8 cellular contexts compared by ENCODE assay signal in the genomic region with DNA sequence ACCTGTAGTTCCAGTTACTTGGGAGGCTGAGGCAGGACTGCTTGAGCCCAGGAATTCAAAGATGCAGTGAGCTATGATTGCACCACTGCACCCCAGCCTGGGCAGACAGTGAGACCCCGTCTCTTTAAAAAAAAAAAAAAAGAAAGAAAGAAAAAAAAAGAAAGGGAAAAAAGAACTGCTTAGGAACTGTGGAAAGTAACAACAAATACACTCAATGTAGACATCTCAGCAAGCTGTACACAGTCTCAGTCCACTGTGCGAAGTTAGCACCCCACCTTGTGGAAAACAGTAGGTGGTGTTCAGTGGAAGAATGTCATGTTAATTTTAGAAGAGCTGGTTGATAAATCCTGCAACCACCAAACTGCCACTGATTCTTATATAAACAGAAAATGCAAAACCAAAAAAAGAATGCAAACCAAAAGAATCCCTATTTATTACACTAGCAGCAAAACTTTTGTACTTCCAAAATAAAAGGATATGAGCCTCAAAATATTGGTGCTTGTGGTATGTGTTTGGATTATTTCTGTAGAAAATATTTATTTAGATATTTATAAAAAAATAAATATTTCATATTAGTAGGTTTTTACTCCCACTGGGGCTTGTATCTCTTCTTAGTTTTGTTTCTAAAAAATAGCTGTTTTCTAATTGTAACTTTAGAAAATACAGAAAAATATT. TPM values are rescaled to one million over a fixed set of nuclear protein-coding genes. Genes with fewer than 3 reads are reported as not detected.
DNase-seq lines count a peak whose midpoint lies in the region; ATAC-seq and TF ChIP-seq lines count a peak whose summit lies in the region.

No MANE protein-coding gene starts in this region.

- peak; percentile 28 for DNase-seq in MV-4-11 (lab: John Stamatoyannopoulos, UW)
- DNase-seq in SKM-1 treated with dmso at 0.1 percent for 144 hours (lab: John Stamatoyannopoulos, UW; ENCODE audit: unreplicated experiment): peak; percentile 35
- DNase-seq in fibroblast of villous mesenchyme (ENCODE audit: low read depth): peak; percentile 92
- DNase-seq in ovary: peak; percentile 44 to 77 (median 64)
- no peak for DNase-seq in stimulated activated CD4-positive, alpha-beta T cell treated with anti-CD3 and anti-CD28 coated beads, Interleukin-4, amount 100 ng/mL, for 4 hours

- H3K9me3 ChIP-seq in ovary: no peaks in the 10 kb centered on the region

- TF ChIP-seq CTCF in C4-2B (conservative IDR thresholded peaks at IDR 0.05): peak; percentile 76
- TF ChIP-seq CTCF in fibroblast of villous mesenchyme (IDR thresholded peaks at IDR 0.05; ENCODE audit: insufficient read depth, low read depth, low read length): peak; percentile 92
- TF ChIP-seq CTCF in ovary (IDR thresholded peaks at IDR 0.05): peak; percentile 48 to 90 (median 83)

- H3K27me3 ChIP-seq in ovary: no peaks in the 10 kb centered on the region

- intact Hi-C loops in ovary (cut with DNase I): loop anchor here (1.0 to 10.0 kb wide), 10 partner anchors 67 to 1437 kb away; a partner anchor contains a TSS

- peaks cover 7% of the 10 kb centered on the region for H3K4me1 ChIP-seq in ovary (ENCODE audit: insufficient read depth)

- WGBS in ovary, 3 donors: 1 to 4% (median 2%) methylated on average over 2 of the region's 2 CpGs

- ATAC-seq in GM19043 (IDR thresholded peaks at IDR 0.05; ENCODE audit: low read depth, unreplicated experiment) (peak; percentile 64), HG02759 (IDR thresholded peaks at IDR 0.05; ENCODE audit: unreplicated experiment) (no peak)

- H3K4me3 ChIP-seq in fibroblast of villous mesenchyme (ENCODE audit: low read depth, low read length): no peak overlapping the region
- no peak overlapping the region for H3K4me3 ChIP-seq in ovary

- TF ChIP-seq POLR2A in ovary (IDR thresholded peaks at IDR 0.05): no peak

- no peak for TF ChIP-seq EP300 in ovary (IDR thresholded peaks at IDR 0.05)

- no peak overlapping the region for H3K27ac ChIP-seq in C4-2B
- H3K27ac ChIP-seq in ovary: peak overlapping the region in 1 of 2 donors; percentile 75

- H3K36me3 ChIP-seq in ovary: no peaks in the 10 kb centered on the region

RNA-seq across cellular contexts. Expression of a gene that starts 31.1 kb away (rescaled TPM):
- 4.7 and 6.4 TPM in 2 replicates for total RNA-seq in fibroblast of villous mesenchyme
- total RNA-seq in ovary: 1 to 10 TPM; 1.2 to 8.6 (median 3.6) TPM
- polyA plus RNA-seq in ovary: 10 to 100 TPM in 1 of 2 donors, 1 to 10 TPM in 1; 1.2 to 16.3 TPM

Comparison
In these comparisons a context has a peak if more than half of its experiments do, and no peak if none do; other contexts are left out.
1. DNase-seq: peak in MV-4-11 (single experiment), SKM-1 treated with dmso at 0.1 percent for 144 hours (single experiment), fibroblast of villous mesenchyme (single experiment) and ovary (5 of 5); none in stimulated activated CD4-positive, alpha-beta T cell treated with anti-CD3 and anti-CD28 coated beads, Interleukin-4, amount 100 ng/mL, for 4 hours (0 of 2).
2. Peak in every context shown above with its lines, with median percentiles within 50 percentile points of each other: CTCF ChIP-seq.